Comparison of ENCODE assay signal across 44 cellular contexts in the genomic region with DNA sequence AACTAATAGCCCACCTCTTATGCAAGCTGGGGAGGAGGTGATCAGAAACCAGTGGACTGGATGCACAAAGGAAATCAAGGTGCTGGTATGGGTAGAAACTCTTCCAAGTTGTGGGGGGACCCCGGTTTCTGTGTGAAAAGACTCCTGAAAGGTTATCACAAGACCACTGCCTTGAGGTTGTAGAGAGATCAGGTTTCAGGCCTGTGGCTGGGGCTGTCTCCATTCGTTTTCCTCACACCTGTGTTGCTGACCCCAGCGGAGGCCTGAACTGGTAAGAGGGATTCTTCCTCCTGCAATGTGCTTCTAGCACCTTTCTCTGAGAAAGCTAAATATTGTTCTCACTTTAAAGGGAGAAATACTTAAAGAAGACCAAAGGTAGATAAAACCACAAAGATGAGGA. TPM values are rescaled to one million over a fixed set of nuclear protein-coding genes. Genes with fewer than 3 reads are reported as not detected.
"Had no signal": no experiment of that assay in that cellular context is flagged by ENCODE, and none has a peak within 500 bp of the region (broad histone marks: within the 10 kb centered on the region; RNA-seq: fewer than 3 reads in every experiment).

No MANE protein-coding gene starts in this region.

- ATAC-seq: activated naive CD4-positive, alpha-beta T cell treated with anti-CD3 and anti-CD28 coated beads, Interleukin-2, amount 50 U/mL, for 72 hours; activated naive CD8-positive, alpha-beta T cell treated with anti-CD3 and anti-CD28 coated beads, Interleukin-2, amount 50 U/mL, for 24 hours; activated T-cell treated with anti-CD3 and anti-CD28 coated beads, Interleukin-2, amount 50 U/mL, for 4 hours; activated T-cell treated with anti-CD3 and anti-CD28 coated beads, Interleukin-2, amount 50 U/mL, for 72 hours; activated T-helper 17 cell treated with anti-CD3 and anti-CD28 coated beads, Interleukin-2, amount 50 U/mL, for 72 hours; body of pancreas had no signal

- H3K4me1 ChIP-seq: adrenal gland, ascending aorta, body of pancreas, breast epithelium had no signal

- H3K4me1 Mint-ChIP-seq: activated naive CD4-positive, alpha-beta T cell treated with anti-CD3 and anti-CD28 coated beads, Interleukin-2, amount 10 ng/mL, durations not matched to agents 7 days and 5 days; activated naive CD4-positive, alpha-beta T cell treated with anti-CD3 and anti-CD28 coated beads, Interleukin-2, amount 50 U/mL, for 24 hours; activated naive CD8-positive, alpha-beta T cell treated with anti-CD3 and anti-CD28 coated beads for 36 hours; activated naive CD8-positive, alpha-beta T cell treated with anti-CD3 and anti-CD28 coated beads, Interleukin-2, amount 10 ng/mL, durations not matched to agents 7 days and 5 days; activated naive CD8-positive, alpha-beta T cell treated with anti-CD3 and anti-CD28 coated beads, Interleukin-2, amount 50 U/mL, for 24 hours; activated T-helper 17 cell treated with anti-CD3 and anti-CD28 coated beads, Interleukin-2, amount 50 U/mL, for 72 hours; brain; central memory CD8-positive, alpha-beta T cell had no signal

- H3K4me3 ChIP-seq: adrenal gland, ascending aorta, body of pancreas, breast epithelium, cardiac muscle cell had no signal

- H3K36me3 Mint-ChIP-seq: activated naive CD4-positive, alpha-beta T cell treated with anti-CD3 and anti-CD28 coated beads, Interleukin-2, amount 10 ng/mL, durations not matched to agents 7 days and 5 days; activated naive CD4-positive, alpha-beta T cell treated with anti-CD3 and anti-CD28 coated beads, Interleukin-2, amount 50 U/mL, for 24 hours; activated naive CD8-positive, alpha-beta T cell treated with anti-CD3 and anti-CD28 coated beads for 36 hours; activated naive CD8-positive, alpha-beta T cell treated with anti-CD3 and anti-CD28 coated beads, Interleukin-2, amount 10 ng/mL, durations not matched to agents 7 days and 5 days; brain had no signal

- H3K27ac ChIP-seq: adrenal gland, ascending aorta, body of pancreas, brain microvascular endothelial cell, breast epithelium, cardiac muscle cell had no signal

- H3K27me3 ChIP-seq: adrenal gland, ascending aorta, body of pancreas, brain microvascular endothelial cell, breast epithelium, cardiac muscle cell had no signal

- H3K9me3 Mint-ChIP-seq: activated naive CD4-positive, alpha-beta T cell treated with anti-CD3 and anti-CD28 coated beads, Interleukin-2, amount 10 ng/mL, durations not matched to agents 7 days and 5 days; activated naive CD4-positive, alpha-beta T cell treated with anti-CD3 and anti-CD28 coated beads, Interleukin-2, amount 50 U/mL, for 24 hours; activated naive CD8-positive, alpha-beta T cell treated with anti-CD3 and anti-CD28 coated beads, Interleukin-2, amount 10 ng/mL, durations not matched to agents 7 days and 5 days; activated T-cell treated with anti-CD3 and anti-CD28 coated beads, Interleukin-2, amount 50 U/mL, for 24 hours had no signal

- FAIRE-seq: astrocyte, bronchial epithelial cell had no signal

- H3K27ac Mint-ChIP-seq: activated naive CD4-positive, alpha-beta T cell treated with anti-CD3 and anti-CD28 coated beads for 36 hours; activated naive CD4-positive, alpha-beta T cell treated with anti-CD3 and anti-CD28 coated beads, Interleukin-2, amount 10 ng/mL, durations not matched to agents 7 days and 5 days; activated naive CD4-positive, alpha-beta T cell treated with anti-CD3 and anti-CD28 coated beads, Interleukin-2, amount 50 U/mL, for 24 hours; activated naive CD4-positive, alpha-beta T cell treated with anti-CD3 and anti-CD28 coated beads, Interleukin-2, amount 50 U/mL, for 72 hours; activated naive CD8-positive, alpha-beta T cell; activated naive CD8-positive, alpha-beta T cell treated with anti-CD3 and anti-CD28 coated beads for 36 hours; activated naive CD8-positive, alpha-beta T cell treated with anti-CD3 and anti-CD28 coated beads, Interleukin-2, amount 10 ng/mL, durations not matched to agents 7 days and 5 days; activated naive CD8-positive, alpha-beta T cell treated with anti-CD3 and anti-CD28 coated beads, Interleukin-2, amount 50 U/mL, for 24 hours; activated T-cell treated with anti-CD3 and anti-CD28 coated beads, Interleukin-2, amount 50 U/mL, for 24 hours; activated T-cell treated with anti-CD3 and anti-CD28 coated beads, Interleukin-2, amount 50 U/mL, for 72 hours; activated T-helper 1 cell treated with anti-CD3 and anti-CD28 coated beads, Interleukin-12 subunit alpha, Interleukin-12 subunit beta, Interleukin-2, Interleukin-4 antibody, amounts not matched to agents 30 ng/mL and 10 ng/mL and 1 ng/mL, durations not matched to agents 14 hours and 24 hours and 36 hours; activated T-helper 17 cell treated with anti-CD3 and anti-CD28 coated beads, Interleukin-2, amount 50 U/mL, for 72 hours; activated T-helper 2 cell treated with anti-CD3 and anti-CD28 coated beads, Interferon-gamma antibody, Interleukin-2, Interleukin-4, amounts not matched to agents 10 μg/mL and 5 μg/mL and 100 μg/mL, durations not matched to agents 14 hours and 24 hours and 36 hours; brain had no signal

- H3K9me3 ChIP-seq: adrenal gland, ascending aorta, body of pancreas had no signal

- H3K36me3 ChIP-seq: adrenal gland, ascending aorta, brain microvascular endothelial cell, breast epithelium, cardiac muscle cell had no signal

- H3K27me3 Mint-ChIP-seq: activated naive CD4-positive, alpha-beta T cell treated with anti-CD3 and anti-CD28 coated beads, Interleukin-2, amount 10 ng/mL, durations not matched to agents 7 days and 5 days; activated naive CD4-positive, alpha-beta T cell treated with anti-CD3 and anti-CD28 coated beads, Interleukin-2, amount 50 U/mL, for 24 hours; activated naive CD8-positive, alpha-beta T cell treated with anti-CD3 and anti-CD28 coated beads, Interleukin-2, amount 50 U/mL, for 24 hours; activated T-cell treated with anti-CD3 and anti-CD28 coated beads, Interleukin-2, amount 50 U/mL, for 24 hours; brain had no signal

- DNase-seq: activated effector memory CD4-positive, alpha-beta T cell treated with anti-CD3 and anti-CD28 coated beads, Interleukin-2, amount 50 U/mL, for 16 hours; activated effector memory CD4-positive, alpha-beta T cell treated with Interleukin-2 at 50 U/mL for 16 hours; activated gamma-delta T cell; activated gamma-delta T cell treated with Interleukin-2 at 50 U/mL for 16 hours; activated naive CD4-positive, alpha-beta T cell; activated naive CD4-positive, alpha-beta T cell treated with anti-CD3 and anti-CD28 coated beads for 36 hours; activated naive CD4-positive, alpha-beta T cell treated with anti-CD3 and anti-CD28 coated beads, Interleukin-2, amount 10 ng/mL, durations not matched to agents 7 days and 5 days; activated naive CD4-positive, alpha-beta T cell treated with anti-CD3 and anti-CD28 coated beads, Interleukin-2, amount 50 U/mL, for 16 hours; activated naive CD4-positive, alpha-beta T cell treated with Interleukin-2 at 50 U/mL for 16 hours; activated naive CD8-positive, alpha-beta T cell treated with anti-CD3 and anti-CD28 coated beads for 36 hours; activated naive CD8-positive, alpha-beta T cell treated with anti-CD3 and anti-CD28 coated beads, Interleukin-2, amount 10 ng/mL, durations not matched to agents 7 days and 5 days; activated naive CD8-positive, alpha-beta T cell treated with anti-CD3 and anti-CD28 coated beads, Interleukin-2, amount 50 U/mL, for 24 hours; activated T-cell treated with anti-CD3 and anti-CD28 coated beads for 4 hours; activated T-cell treated with anti-CD3 and anti-CD28 coated beads, Interleukin-2, amount 50 U/mL, for 1 hour; activated T-cell treated with anti-CD3 and anti-CD28 coated beads, Interleukin-2, amount 50 U/mL, for 24 hours; activated T-cell treated with anti-CD3 and anti-CD28 coated beads, Interleukin-2, amount 50 U/mL, for 4 hours; activated T-cell treated with anti-CD3 and anti-CD28 coated beads, Interleukin-2, amount 50 U/mL, for 48 hours; activated T-cell treated with anti-CD3 and anti-CD28 coated beads, Interleukin-2, amount 50 U/mL, for 72 hours; adrenal gland; amniotic stem cell; amygdala; anterior cingulate cortex; aorta; body of pancreas; brain microvascular endothelial cell; caudate nucleus; central memory CD4-positive, alpha-beta T cell; cerebellar nuclear complex had no signal

- H3K4me3 Mint-ChIP-seq: activated naive CD4-positive, alpha-beta T cell treated with anti-CD3 and anti-CD28 coated beads for 36 hours; activated naive CD4-positive, alpha-beta T cell treated with anti-CD3 and anti-CD28 coated beads, Interleukin-2, amount 10 ng/mL, durations not matched to agents 7 days and 5 days; activated naive CD4-positive, alpha-beta T cell treated with anti-CD3 and anti-CD28 coated beads, Interleukin-2, amount 50 U/mL, for 24 hours; activated naive CD8-positive, alpha-beta T cell; activated naive CD8-positive, alpha-beta T cell treated with anti-CD3 and anti-CD28 coated beads for 36 hours; activated naive CD8-positive, alpha-beta T cell treated with anti-CD3 and anti-CD28 coated beads, Interleukin-2, amount 10 ng/mL, durations not matched to agents 7 days and 5 days; activated naive CD8-positive, alpha-beta T cell treated with anti-CD3 and anti-CD28 coated beads, Interleukin-2, amount 50 U/mL, for 24 hours; activated T-cell treated with anti-CD3 and anti-CD28 coated beads, Interleukin-2, amount 50 U/mL, for 24 hours; activated T-cell treated with anti-CD3 and anti-CD28 coated beads, Interleukin-2, amount 50 U/mL, for 4 hours; activated T-cell treated with anti-CD3 and anti-CD28 coated beads, Interleukin-2, amount 50 U/mL, for 72 hours; activated T-helper 1 cell treated with anti-CD3 and anti-CD28 coated beads, Interleukin-12 subunit alpha, Interleukin-12 subunit beta, Interleukin-2, Interleukin-4 antibody, amounts not matched to agents 30 ng/mL and 10 ng/mL and 1 ng/mL, durations not matched to agents 14 hours and 24 hours and 36 hours; activated T-helper 17 cell treated with anti-CD3 and anti-CD28 coated beads, Interleukin-2, amount 50 U/mL, for 72 hours; brain; central memory CD8-positive, alpha-beta T cell had no signal

RNA-seq across cellular contexts. Expression of gene OR4K5, which starts 9.3 kb away (rescaled TPM):
- total RNA-seq: activated naive CD4-positive, alpha-beta T cell treated with anti-CD3 and anti-CD28 coated beads for 36 hours; activated naive CD4-positive, alpha-beta T cell treated with anti-CD3 and anti-CD28 coated beads, Interleukin-2, amount 50 U/mL, for 72 hours; activated naive CD8-positive, alpha-beta T cell treated with anti-CD3 and anti-CD28 coated beads for 36 hours; activated naive CD8-positive, alpha-beta T cell treated with anti-CD3 and anti-CD28 coated beads, Interleukin-2, amount 10 ng/mL, durations not matched to agents 7 days and 5 days; activated T-cell treated with anti-CD3 and anti-CD28 coated beads, Interleukin-2, amount 50 U/mL, for 4 hours; activated T-cell treated with anti-CD3 and anti-CD28 coated beads, Interleukin-2, amount 50 U/mL, for 72 hours; activated T-helper 1 cell treated with anti-CD3 and anti-CD28 coated beads, Interleukin-12 subunit alpha, Interleukin-12 subunit beta, Interleukin-2, Interleukin-4 antibody, amounts not matched to agents 30 ng/mL and 10 ng/mL and 1 ng/mL, durations not matched to agents 14 hours and 24 hours and 36 hours; activated T-helper 17 cell treated with anti-CD3 and anti-CD28 coated beads, Interleukin-2, amount 50 U/mL, for 72 hours; activated T-helper 2 cell treated with anti-CD3 and anti-CD28 coated beads, Interferon-gamma antibody, Interleukin-2, Interleukin-4, amounts not matched to agents 10 μg/mL and 5 μg/mL and 100 μg/mL, durations not matched to agents 14 hours and 24 hours and 36 hours; adrenal gland; aorta; ascending aorta; astrocyte; body of pancreas; breast epithelium; bronchial epithelial cell; cardiac muscle cell; cardiac septum; cerebellum had no signal
- polyA plus RNA-seq: adipose tissue, adrenal gland, aorta, cardiac muscle cell had no signal

RNA-seq across cellular contexts. Expression of gene OR4K1, which starts 19.6 kb away (rescaled TPM):
- total RNA-seq: activated naive CD4-positive, alpha-beta T cell treated with anti-CD3 and anti-CD28 coated beads for 36 hours; activated naive CD4-positive, alpha-beta T cell treated with anti-CD3 and anti-CD28 coated beads, Interleukin-2, amount 50 U/mL, for 72 hours; activated naive CD8-positive, alpha-beta T cell treated with anti-CD3 and anti-CD28 coated beads for 36 hours; activated naive CD8-positive, alpha-beta T cell treated with anti-CD3 and anti-CD28 coated beads, Interleukin-2, amount 10 ng/mL, durations not matched to agents 7 days and 5 days; activated T-cell treated with anti-CD3 and anti-CD28 coated beads, Interleukin-2, amount 50 U/mL, for 4 hours; activated T-cell treated with anti-CD3 and anti-CD28 coated beads, Interleukin-2, amount 50 U/mL, for 72 hours; activated T-helper 1 cell treated with anti-CD3 and anti-CD28 coated beads, Interleukin-12 subunit alpha, Interleukin-12 subunit beta, Interleukin-2, Interleukin-4 antibody, amounts not matched to agents 30 ng/mL and 10 ng/mL and 1 ng/mL, durations not matched to agents 14 hours and 24 hours and 36 hours; activated T-helper 17 cell treated with anti-CD3 and anti-CD28 coated beads, Interleukin-2, amount 50 U/mL, for 72 hours; activated T-helper 2 cell treated with anti-CD3 and anti-CD28 coated beads, Interferon-gamma antibody, Interleukin-2, Interleukin-4, amounts not matched to agents 10 μg/mL and 5 μg/mL and 100 μg/mL, durations not matched to agents 14 hours and 24 hours and 36 hours; adrenal gland; aorta; ascending aorta; astrocyte; body of pancreas; breast epithelium; bronchial epithelial cell; cardiac muscle cell; cardiac septum; cerebellum had no signal
- polyA plus RNA-seq: adipose tissue, adrenal gland, cardiac muscle cell had no signal

RNA-seq across cellular contexts. Expression of gene OR4K2, which starts 36.2 kb away (rescaled TPM):
- total RNA-seq: activated naive CD4-positive, alpha-beta T cell treated with anti-CD3 and anti-CD28 coated beads for 36 hours; activated naive CD4-positive, alpha-beta T cell treated with anti-CD3 and anti-CD28 coated beads, Interleukin-2, amount 50 U/mL, for 72 hours; activated naive CD8-positive, alpha-beta T cell treated with anti-CD3 and anti-CD28 coated beads for 36 hours; activated naive CD8-positive, alpha-beta T cell treated with anti-CD3 and anti-CD28 coated beads, Interleukin-2, amount 10 ng/mL, durations not matched to agents 7 days and 5 days; activated T-cell treated with anti-CD3 and anti-CD28 coated beads, Interleukin-2, amount 50 U/mL, for 4 hours; activated T-cell treated with anti-CD3 and anti-CD28 coated beads, Interleukin-2, amount 50 U/mL, for 72 hours; activated T-helper 1 cell treated with anti-CD3 and anti-CD28 coated beads, Interleukin-12 subunit alpha, Interleukin-12 subunit beta, Interleukin-2, Interleukin-4 antibody, amounts not matched to agents 30 ng/mL and 10 ng/mL and 1 ng/mL, durations not matched to agents 14 hours and 24 hours and 36 hours; activated T-helper 17 cell treated with anti-CD3 and anti-CD28 coated beads, Interleukin-2, amount 50 U/mL, for 72 hours; activated T-helper 2 cell treated with anti-CD3 and anti-CD28 coated beads, Interferon-gamma antibody, Interleukin-2, Interleukin-4, amounts not matched to agents 10 μg/mL and 5 μg/mL and 100 μg/mL, durations not matched to agents 14 hours and 24 hours and 36 hours; adrenal gland; aorta; ascending aorta; astrocyte; body of pancreas; breast epithelium; bronchial epithelial cell; cardiac muscle cell; cardiac septum; cerebellum had no signal
- polyA plus RNA-seq: adipose tissue, adrenal gland, cardiac muscle cell had no signal
